ENCODE assay signal across 8 cellular contexts in genomic region chr17:75012320-75013076, GRCh38. TPM values are rescaled to one million over a fixed set of nuclear protein-coding genes. Genes with fewer than 3 reads are reported as not detected.
A peak's percentile ranks its signal among the peaks of the same experiment; 100 is the strongest.
DNase-seq lines count a peak whose midpoint lies in the region; ATAC-seq, FAIRE-seq and TF ChIP-seq lines count a peak whose summit lies in the region.

TSS of gene MRPL58 (plus strand) at chr17:75012670. CDS start at chr17:75012687, 17 bp downstream.

- peak; percentile 72 for ATAC-seq in GM21576 (IDR thresholded peaks at IDR 0.05; ENCODE audit: unreplicated experiment)
- ATAC-seq in natural killer cell, result peak; percentile 93 to 95 (median 95)

- H3K4me3 ChIP-seq in fibroblast of mammary gland (ENCODE audit: control insufficient read depth, low read depth, low read length), result peak within 1 kb of the TSS; percentile 90

- H3K9me3 Mint-ChIP-seq in IgD-negative memory B cell (peaks cover 0 to 2% (median 0%) of the 10 kb centered on the region in 3 donors), natural killer cell (no peaks in the 10 kb centered on the region)

- H3K4me1 Mint-ChIP-seq in IgD-negative memory B cell, result peaks cover 16 to 17% (median 16%) of the 10 kb centered on the region in 3 donors
- peaks cover 17 to 33% of the 10 kb centered on the region in 2 donors for H3K4me1 Mint-ChIP-seq in natural killer cell

- intact Hi-C loops in natural killer cell (cut with micrococcal nuclease), result loop anchor here (2.0 kb wide), 2 partner anchors 34 to 52 kb away; partner anchors contain the start of genes ATP5PD and KCTD2

- DNase-seq in DMS79 (lab: John Stamatoyannopoulos, UW), result peak; percentile 61
- peak; percentile 70 for DNase-seq in RCC 7860 (ENCODE audit: low spot score)
- DNase-seq in activated T-helper 1 cell treated with anti-CD3 and anti-CD28 coated beads, Interleukin-2, amount 50 U/mL, for 16 hours (ENCODE audit: low read depth in 1 of 2, low spot score in 1 of 2), result peak; percentile 59 to 70
- DNase-seq in fibroblast of mammary gland (ENCODE audit: low read depth), result peak; percentile 75
- peak; percentile 81 for DNase-seq in natural killer cell
- peak; percentile 50 to 78 (median 64) for DNase-seq in stimulated activated naive CD4-positive, alpha-beta T cell (lab: John Stamatoyannopoulos, UW)

- H3K4me3 Mint-ChIP-seq in IgD-negative memory B cell (peak within 1 kb of the TSS; percentile 94 to 98 (median 96)), natural killer cell (peak within 1 kb of the TSS; percentile 95)

- H3K36me3 Mint-ChIP-seq in IgD-negative memory B cell (peaks cover 3% of the 10 kb centered on the region), natural killer cell (no peaks in the 10 kb centered on the region)

- TF ChIP-seq CTCF in fibroblast of mammary gland (conservative IDR thresholded peaks at IDR 0.05; ENCODE audit: control insufficient read depth, insufficient read depth, low read depth, low read length) (peak; percentile 38), natural killer cell (IDR thresholded peaks at IDR 0.05) (peak; percentile 59)

- H3K27ac Mint-ChIP-seq in IgD-negative memory B cell (peak within 1 kb of the TSS; percentile 81 to 96 (median 95)), natural killer cell (peak within 1 kb of the TSS; percentile 88 to 95)

- H3K27me3 Mint-ChIP-seq in IgD-negative memory B cell, result peaks cover 2% of the 10 kb centered on the region
- no peaks in the 10 kb centered on the region for H3K27me3 Mint-ChIP-seq in natural killer cell (ENCODE audit: low read depth in 2 of 2)

- FAIRE-seq in RCC 7860 (lab: Jason Lieb, UNC), result no peak

RNA-seq across cellular contexts. Expression of gene MRPL58, which starts in this region (rescaled TPM):
- polyA plus RNA-seq in IgD-negative memory B cell, result 53.9 TPM
- total RNA-seq in natural killer cell, result 10 to 100 TPM in 2 of 3 donors, 1 to 10 TPM in 1; 9.0 to 15.7 (median 12.9) TPM

Comparison
In these comparisons a context has a peak if more than half of its experiments do, and no peak if none do; other contexts are left out.
1. Peak in every context shown above with its lines: DNase-seq, ATAC-seq and H3K4me3 ChIP-seq.